17 cellular contexts compared by ENCODE assay signal in genomic region chr6:125078602-125079321, GRCh38.
"Had no signal": no experiment of that assay in that cellular context is flagged by ENCODE, and none has a peak within 500 bp of the region (broad histone marks: within the 10 kb centered on the region; RNA-seq: fewer than 3 reads in every experiment).

No MANE protein-coding gene starts in this region.

- H3K36me3 ChIP-seq: prostate gland had no signal

- ATAC-seq: gastrocnemius medialis; natural killer cell treated with Interleukin-12 subunit alpha and Interleukin-12 subunit beta and Interleukin-15 and Interleukin-18, amount 100 ng/mL, for 72 hours; stimulated activated naive CD8-positive, alpha-beta T cell treated with anti-CD3 and anti-CD28 coated beads, Interleukin-15, Interleukin-2, amounts not matched to agents 100 U/mL and 50 U/mL, for 24 hours; WTC11 had no signal

- H3K27ac ChIP-seq: coronary artery, esophagus squamous epithelium, gastrocnemius medialis, left ventricle myocardium inferior, prostate gland had no signal

- FAIRE-seq: bronchial epithelial cell had no signal

- H3K27me3 ChIP-seq: esophagus squamous epithelium, gastrocnemius medialis had no signal

- H3K4me1 ChIP-seq: esophagus squamous epithelium, prostate gland had no signal

- H3K4me3 ChIP-seq: coronary artery, esophagus squamous epithelium, gastrocnemius medialis, left ventricle myocardium inferior, prostate gland had no signal

- H3K9me3 ChIP-seq: esophagus squamous epithelium, gastrocnemius medialis, left ventricle myocardium inferior, prostate gland had no signal

- DNase-seq: activated CD8-positive, alpha-beta memory T cell treated with anti-CD3 and anti-CD28 coated beads, Interleukin-2, amount 50 U/mL, for 4 hours; activated effector memory CD4-positive, alpha-beta T cell treated with Interleukin-2 at 50 U/mL for 16 hours; activated naive CD4-positive, alpha-beta T cell treated with anti-CD3 and anti-CD28 coated beads for 36 hours; activated T-cell treated with anti-CD3 and anti-CD28 coated beads, Interleukin-2, amount 50 U/mL, for 48 hours; amygdala; esophagus squamous epithelium; gastrocnemius medialis; hippocampal formation; left ventricle myocardium inferior; stimulated activated CD4-positive, alpha-beta T cell treated with anti-CD3 and anti-CD28 coated beads, Interleukin-4, amount 100 ng/mL, for 4 hours; stimulated activated naive CD8-positive, alpha-beta T cell treated with anti-CD3 and anti-CD28 coated beads, Interleukin-15, Interleukin-2, amounts not matched to agents 100 U/mL and 50 U/mL, for 24 hours; T-helper 9 cell had no signal
